10 cellular contexts compared by ENCODE assay signal in genomic region chr16:88303890-88304819, GRCh38.
A peak's percentile ranks its signal among the peaks of the same experiment; 100 is the strongest.
DNase-seq lines count a peak whose midpoint lies in the region; ATAC-seq, FAIRE-seq and TF ChIP-seq lines count a peak whose summit lies in the region.
"Had no signal": no experiment of that assay in that cellular context is flagged by ENCODE, and none has a peak within 500 bp of the region (broad histone marks: within the 10 kb centered on the region; RNA-seq: fewer than 3 reads in every experiment).

No MANE protein-coding gene starts in this region.

- TF ChIP-seq EP300 in K562 (IDR thresholded peaks at IDR 0.05; ENCODE audit: low read length) = no peak

- no peak for FAIRE-seq in K562 (lab: Jason Lieb, UNC)

- no peak overlapping the region for H3K4me2 ChIP-seq in K562 (ENCODE audit: insufficient read depth, low read length)
- peak overlapping the region; percentile 72 for H3K4me2 ChIP-seq in smooth muscle cell

- no peak for TF ChIP-seq RAD21 in K562 (CRISPR knock-in tag; conservative IDR thresholded peaks at IDR 0.05 in 1 of 2, IDR thresholded peaks at IDR 0.05 in 1 of 2)

- DNase-seq in H7 (peak; percentile 65), K562 (ENCODE audit: extremely low read depth in 1 of 4, low spot score in 3 of 4) (peak in 2 of 4 experiments; percentile 24 to 35), iris pigment epithelial cell (ENCODE audit: low read depth) (peak; percentile 94), smooth muscle cell (lab: John Stamatoyannopoulos, UW; ENCODE audit: unreplicated experiment) (peak; percentile 34), inferior parietal cortex (ENCODE audit: extremely low spot score) (no peak), T-helper 1 cell (no peak)
- DNase-seq in activated T-cell treated with anti-CD3 and anti-CD28 coated beads, Interleukin-2, amount 50 U/mL, for 1 hour = no peak
- DNase-seq: activated CD8-positive, alpha-beta memory T cell treated with anti-CD3 and anti-CD28 coated beads, Interleukin-2, amount 10 ng/mL, durations not matched to agents 7 days and 5 days; effector memory CD4-positive, alpha-beta T cell had no signal

- no peak for TF ChIP-seq POLR2A in K562 (conservative IDR thresholded peaks at IDR 0.05)

- H3K9me3 ChIP-seq in K562 (replicated peaks; ENCODE audit: control insufficient read depth, insufficient read depth, low read depth, low read length) = peaks cover 8% of the 10 kb centered on the region
- H3K9me3 ChIP-seq in smooth muscle cell (replicated peaks; ENCODE audit: low read depth) = no peaks in the 10 kb centered on the region

- no peak overlapping the region for H3K27ac ChIP-seq in K562 (ENCODE audit: extremely low read depth, low read depth, low read length)
- H3K27ac ChIP-seq in smooth muscle cell (ENCODE audit: low read depth) = peak overlapping the region; percentile 90

- ATAC-seq in K562 (no peak), HG03520 (IDR thresholded peaks at IDR 0.05; ENCODE audit: unreplicated experiment) (no peak)
- ATAC-seq: activated CD8-positive, alpha-beta memory T cell treated with anti-CD3 and anti-CD28 coated beads, Interleukin-2, amount 10 ng/mL, durations not matched to agents 7 days and 5 days had no signal

- peaks cover 26% of the 10 kb centered on the region for H3F3A ChIP-seq in smooth muscle cell (ENCODE audit: low read depth)

- BruUV-seq in K562 (replicated peaks; lab: Mats Ljungman, UMichigan) = no TSS peak

- H3K9ac ChIP-seq in K562 (ENCODE audit: insufficient read depth in 1 of 2, low read depth in 2 of 2, low read length in 2 of 2) = no peak overlapping the region
- H3K9ac ChIP-seq in smooth muscle cell (ENCODE audit: low read depth) = peak overlapping the region; percentile 39

- in situ Hi-C loops in K562 (cut with MboI) = no loop called here

- H3K36me3 ChIP-seq in H7 (replicated peaks; ENCODE audit: control insufficient read depth, insufficient read depth, low read length) (no peaks in the 10 kb centered on the region), K562 (ENCODE audit: control insufficient read depth, insufficient read depth, low read length) (no peaks in the 10 kb centered on the region), smooth muscle cell (ENCODE audit: low read depth) (no peaks in the 10 kb centered on the region)

- intact Hi-C loops in K562 (cut with micrococcal nuclease) = no loop called here

- H3K9me1 ChIP-seq in K562 (ENCODE audit: control insufficient read depth, insufficient read depth, low read length) = no peaks in the 10 kb centered on the region

- TF ChIP-seq CTCF in K562 (IDR thresholded peaks at IDR 0.05 in 2 of 3, conservative IDR thresholded peaks at IDR 0.05 in 1 of 3; ENCODE audit: insufficient read depth in 2 of 3, low read depth in 1 of 3, low read length in 3 of 3) (no peak), smooth muscle cell (IDR thresholded peaks at IDR 0.05; ENCODE audit: borderline replicate concordance, insufficient read depth, poor library complexity, severe bottlenecking) (no peak)

- H3K4me1 ChIP-seq in K562 (replicated peaks in 1 of 2; ENCODE audit: control insufficient read depth in 2 of 2, insufficient read depth in 2 of 2, low read length in 2 of 2) (peaks cover 14 to 31% of the 10 kb centered on the region in 2 experiments; a peak in 4 of 5 replicates), smooth muscle cell (ENCODE audit: low read depth) (peaks cover 13% of the 10 kb centered on the region)

- H3K79me2 ChIP-seq in K562 (ENCODE audit: control insufficient read depth, insufficient read depth, low read length) = no peaks in the 10 kb centered on the region
- H3K79me2 ChIP-seq in smooth muscle cell (ENCODE audit: low read depth) = no peaks in the 10 kb centered on the region

- POLR2A ChIA-PET in K562 (lab: Yijun Ruan, JAX) = no interaction called here

- no peaks in the 10 kb centered on the region for H4K20me1 ChIP-seq in K562 (replicated peaks; ENCODE audit: control insufficient read depth, insufficient read depth, low read length)
- no peaks in the 10 kb centered on the region for H4K20me1 ChIP-seq in smooth muscle cell (ENCODE audit: low read depth)

- H3K27me3 ChIP-seq in H7 (ENCODE audit: control insufficient read depth, insufficient read depth, low read length) (no peaks in the 10 kb centered on the region), K562 (ENCODE audit: control insufficient read depth in 2 of 2, insufficient read depth in 2 of 2, low read length in 2 of 2) (peaks cover 21 to 62% of the 10 kb centered on the region in 2 experiments), smooth muscle cell (ENCODE audit: low read depth) (no peaks in the 10 kb centered on the region)

- WGBS in K562 (ENCODE audit: insufficient coverage, low coverage, missing lambda C conversion rate) = 12% methylated on average over 15 of the region's 16 CpGs
- WGBS in smooth muscle cell (ENCODE audit: low lambda C conversion rate) = 11% methylated on average over 16 of the region's 16 CpGs

- H3K4me3 ChIP-seq in H7 (ENCODE audit: insufficient read depth, low read depth, low read length) (no peak overlapping the region), K562 (no peak overlapping the region), smooth muscle cell (no peak overlapping the region)

- CTCF ChIA-PET in K562 (lab: Yijun Ruan, JAX; ENCODE audit: low intra/inter-chr PET ratio) = no interaction called here

- no peak overlapping the region for H2AFZ ChIP-seq in K562 (ENCODE audit: low read depth, low read length)
- H2AFZ ChIP-seq in smooth muscle cell (ENCODE audit: low read depth) = no peak overlapping the region

TF ChIP-seq in K562, 482 proteins besides CTCF, POLR2A, EP300 and RAD21:
- no peak for TF ChIP-seq HEY1 (CRISPR knock-in tag; IDR thresholded peaks at IDR 0.05; ENCODE audit: borderline replicate concordance)
- no peak for TF ChIP-seq RBM25 (IDR thresholded peaks at IDR 0.05; ENCODE audit: low read depth, low read length, severe bottlenecking)
- no peak for TF ChIP-seq DMBX1 (CRISPR knock-in tag; IDR thresholded peaks at IDR 0.05; ENCODE audit: borderline replicate concordance)
- TF ChIP-seq NR4A1 (CRISPR knock-in tag; IDR thresholded peaks at IDR 0.05) = no peak
- no peak for TF ChIP-seq NR4A1 (tag; IDR thresholded peaks at IDR 0.05)
- no peak for TF ChIP-seq ATF7 (IDR thresholded peaks at IDR 0.05)
- TF ChIP-seq ZNF282 (CRISPR knock-in tag; IDR thresholded peaks at IDR 0.05) = no peak
- TF ChIP-seq SAP30 (IDR thresholded peaks at IDR 0.05; ENCODE audit: borderline replicate concordance, insufficient read depth, low read depth, low read length, poor library complexity, severe bottlenecking) = no peak
- no peak for TF ChIP-seq ZNF217 (CRISPR knock-in tag; IDR thresholded peaks at IDR 0.05)
- peak; percentile 67 for TF ChIP-seq EGR1 (conservative IDR thresholded peaks at IDR 0.05)
- no peak for TF ChIP-seq HNRNPK (IDR thresholded peaks at IDR 0.05; ENCODE audit: low read depth, low read length, poor library complexity, severe bottlenecking)
- TF ChIP-seq IRF2 (CRISPR knock-in tag; IDR thresholded peaks at IDR 0.05) = no peak
- no peak for TF ChIP-seq ATF6 (CRISPR knock-in tag; IDR thresholded peaks at IDR 0.05)
- TF ChIP-seq ZNF740 (CRISPR knock-in tag; IDR thresholded peaks at IDR 0.05) = no peak
- no peak for TF ChIP-seq ZNF740 (tag; IDR thresholded peaks at IDR 0.05)
- peak; percentile 28; the same call in 1 of the 2 replicates for TF ChIP-seq ATF3 (IDR thresholded peaks at IDR 0.05)
- no peak for TF ChIP-seq ATF3 (CRISPR knock-in tag; conservative IDR thresholded peaks at IDR 0.05)

Comparison
In these comparisons a context has a peak if more than half of its experiments do, and no peak if none do; other contexts are left out.
1. DNase-seq: peak in H7 (single experiment), iris pigment epithelial cell (single experiment) and smooth muscle cell (single experiment); none in activated T-cell treated with anti-CD3 and anti-CD28 coated beads, Interleukin-2, amount 50 U/mL, for 1 hour (single experiment), inferior parietal cortex (single experiment) and T-helper 1 cell (0 of 5).